In genomic region chr17:8124350-8125195, GRCh38 we compare ENCODE assay signal across 8 cellular contexts. TPM values are rescaled to one million over a fixed set of nuclear protein-coding genes. Genes with fewer than 3 reads are reported as not detected.
DNase-seq lines count a peak whose midpoint lies in the region; ATAC-seq and TF ChIP-seq lines count a peak whose summit lies in the region.

No MANE protein-coding gene starts in this region.

- H3K79me2 ChIP-seq in GM23248 (ENCODE audit: insufficient read depth): no peaks in the 10 kb centered on the region

- peaks cover 59% of the 10 kb centered on the region for H3K4me1 Mint-ChIP-seq in T-helper 17 cell

- H3K27ac ChIP-seq in 22Rv1: peak overlapping the region; percentile 91
- no peak overlapping the region for H3K27ac ChIP-seq in GM23248
- H3K27ac ChIP-seq in esophagus muscularis mucosa (replicated peaks in 1 of 4): no peak overlapping the region
- no peak overlapping the region for H3K27ac ChIP-seq in gastrocnemius medialis

- peaks cover 19% of the 10 kb centered on the region for H3F3A ChIP-seq in GM23248 (ENCODE audit: insufficient read depth)

- intact Hi-C loops in esophagus muscularis mucosa (cut with DNase I) (no loop called here), gastrocnemius medialis (cut with DNase I; ENCODE audit: low total_unique reads) (no loop called here)

- H4K20me1 ChIP-seq in GM23248 (ENCODE audit: insufficient read depth): no peaks in the 10 kb centered on the region

- peaks cover 42% of the 10 kb centered on the region for H3K27me3 Mint-ChIP-seq in T-helper 17 cell

- H3K27me3 ChIP-seq in GM23248 (replicated peaks; ENCODE audit: insufficient read depth): no peaks in the 10 kb centered on the region
- H3K27me3 ChIP-seq in esophagus muscularis mucosa: peaks cover 10 to 70% (median 39%) of the 10 kb centered on the region in 4 donors
- H3K27me3 ChIP-seq in gastrocnemius medialis: peaks cover 31 to 44% (median 37%) of the 10 kb centered on the region in 3 donors

- peaks cover 3% of the 10 kb centered on the region for H3K36me3 Mint-ChIP-seq in T-helper 17 cell (ENCODE audit: low read depth)

- ATAC-seq in T-helper 17 cell (no peak), gastrocnemius medialis (no peak)

- TF ChIP-seq POLR2A in esophagus muscularis mucosa (IDR thresholded peaks at IDR 0.05; ENCODE audit: low read depth) (no peak), gastrocnemius medialis (IDR thresholded peaks at IDR 0.05) (no peak)

- H3K36me3 ChIP-seq in GM23248 (ENCODE audit: low read depth) (no peaks in the 10 kb centered on the region), esophagus muscularis mucosa (no peaks in the 10 kb centered on the region), gastrocnemius medialis (no peaks in the 10 kb centered on the region)

- no peaks in the 10 kb centered on the region for H3K9me3 ChIP-seq in GM23248 (ENCODE audit: low read depth)
- H3K9me3 ChIP-seq in T-helper 17 cell (ENCODE audit: control insufficient read depth, low read length, poor library complexity, severe bottlenecking): no peaks in the 10 kb centered on the region
- no peaks in the 10 kb centered on the region for H3K9me3 ChIP-seq in esophagus muscularis mucosa
- H3K9me3 ChIP-seq in gastrocnemius medialis: no peaks in the 10 kb centered on the region

- H3K4me3 ChIP-seq in GM23248 (peak overlapping the region; percentile 75), esophagus muscularis mucosa (peak overlapping the region; percentile 54 to 79 (median 71)), gastrocnemius medialis (peak overlapping the region in 3 of 4 donors; percentile 63 to 78 (median 71))

- peak; percentile 63 for DNase-seq in GM23248
- no peak for DNase-seq in T-helper 17 cell
- DNase-seq in esophagus muscularis mucosa (ENCODE audit: extremely low spot score): no peak
- DNase-seq in gastrocnemius medialis: no peak
- no peak for DNase-seq in CD1c-positive myeloid dendritic cell (ENCODE audit: extremely low spot score)
- no peak for DNase-seq in NCI-H2227 (lab: John Stamatoyannopoulos, UW; ENCODE audit: unreplicated experiment)
- DNase-seq in LoVo (ENCODE audit: low spot score): no peak

- no peak overlapping the region for H3K9ac ChIP-seq in GM23248

- WGBS in GM23248 (ENCODE audit: low coverage in 1 of 2, low lambda C conversion rate in 2 of 2, missing lambda C conversion rate in 2 of 2), 2 experiments: 5% methylated on average over 24 of the region's 24 CpGs
- 6% methylated on average over 19 of the region's 24 CpGs for WGBS in esophagus muscularis mucosa

- no peak for TF ChIP-seq CTCF in 22Rv1 (IDR thresholded peaks at IDR 0.05)
- no peak for TF ChIP-seq CTCF in esophagus muscularis mucosa (IDR thresholded peaks at IDR 0.05)
- no peak for TF ChIP-seq CTCF in gastrocnemius medialis (IDR thresholded peaks at IDR 0.05 in 4 of 5, conservative IDR thresholded peaks at IDR 0.05 in 1 of 5)

- peak overlapping the region; percentile 99 for H3K27ac Mint-ChIP-seq in T-helper 17 cell

- H3K4me1 ChIP-seq in GM23248 (ENCODE audit: insufficient read depth) (peaks cover 22% of the 10 kb centered on the region), esophagus muscularis mucosa (peaks cover 65 to 80% (median 79%) of the 10 kb centered on the region in 4 donors), gastrocnemius medialis (peaks cover 58 to 63% of the 10 kb centered on the region in 2 donors)

- peak overlapping the region; percentile 97 for H3K4me3 Mint-ChIP-seq in T-helper 17 cell

- H3K9me2 ChIP-seq in GM23248 (ENCODE audit: insufficient read depth): no peaks in the 10 kb centered on the region

- in situ Hi-C loops in GM23248 (cut with MboI) (no loop called here), gastrocnemius medialis (cut with MboI; ENCODE audit: low sequenced_read_pairs in 4 of 4) (loop anchor here in 2 of 4 donors (10.0 kb wide), 2 partner anchors 50 to 60 kb away; partner anchors contain the start of gene TMEM107 (in 1 of the 2))

- H3K4me2 ChIP-seq in GM23248 (ENCODE audit: unreplicated experiment): peak overlapping the region; percentile 96

- H2AFZ ChIP-seq in GM23248: peak overlapping the region; percentile 62

- TF ChIP-seq EP300 in esophagus muscularis mucosa (IDR thresholded peaks at IDR 0.05): no peak

RNA-seq across cellular contexts. Expression of gene HES7, which starts 0.7 kb away (rescaled TPM):
- total RNA-seq in GM23248 (2014; rRNA removed; shearing (Covaris generic)): not detected in 2 replicates
- not detected in 2 replicates for polyA plus RNA-seq in GM23248 (2016; fragmentation: Nextera tagmentation; extraction: Ambion mirVana)
- not detected for total RNA-seq in T-helper 17 cell
- total RNA-seq in esophagus muscularis mucosa: 1 to 10 TPM in 1 of 4 donors, not detected in 3; 1.4 TPM
- not detected for total RNA-seq in gastrocnemius medialis

RNA-seq across cellular contexts. Expression of gene ALOXE3, which starts 6.3 kb away (rescaled TPM):
- under 0.01 TPM in 1 of 2 replicates, not detected in the other for total RNA-seq in GM23248 (2014; rRNA removed; shearing (Covaris generic))
- 0.11 and 0.19 TPM in 2 replicates for polyA plus RNA-seq in GM23248 (2016; fragmentation: Nextera tagmentation; extraction: Ambion mirVana)
- not detected for total RNA-seq in T-helper 17 cell
- not detected for total RNA-seq in esophagus muscularis mucosa
- not detected for total RNA-seq in gastrocnemius medialis

RNA-seq across cellular contexts. Expression of gene PER1, which starts 27.6 kb away (rescaled TPM):
- total RNA-seq in GM23248 (2014; rRNA removed; shearing (Covaris generic)): 4.4 and 5.1 TPM in 2 replicates
- 5.3 and 5.9 TPM in 2 replicates for polyA plus RNA-seq in GM23248 (2016; fragmentation: Nextera tagmentation; extraction: Ambion mirVana)
- total RNA-seq in T-helper 17 cell: 1,000 to 10,000 TPM; 1,926 to 2,038 TPM
- total RNA-seq in esophagus muscularis mucosa: 100 to 1,000 TPM; 127 to 263 (median 168) TPM
- 100 to 1,000 TPM; 105 to 263 (median 164) TPM for total RNA-seq in gastrocnemius medialis

RNA-seq across cellular contexts. Expression of gene ALOX12B, which starts 37.1 kb away (rescaled TPM):
- total RNA-seq in GM23248 (2014; rRNA removed; shearing (Covaris generic)): not detected in 2 replicates
- not detected in 2 replicates for polyA plus RNA-seq in GM23248 (2016; fragmentation: Nextera tagmentation; extraction: Ambion mirVana)
- total RNA-seq in T-helper 17 cell: not detected
- not detected for total RNA-seq in esophagus muscularis mucosa
- not detected for total RNA-seq in gastrocnemius medialis

RNA-seq across cellular contexts. Expression of gene VAMP2, which starts 38.2 kb away (rescaled TPM):
- 6.2 and 6.5 TPM in 2 replicates for total RNA-seq in GM23248 (2014; rRNA removed; shearing (Covaris generic))
- 25.5 and 27.1 TPM in 2 replicates for polyA plus RNA-seq in GM23248 (2016; fragmentation: Nextera tagmentation; extraction: Ambion mirVana)
- total RNA-seq in T-helper 17 cell (100 to 1,000 TPM; 209 to 252 TPM), esophagus muscularis mucosa (10 to 100 TPM; 23.7 to 36.4 (median 33.0) TPM), gastrocnemius medialis (10 to 100 TPM; 10.9 to 37.0 (median 25.7) TPM)

Comparison
In these comparisons a context has a peak if more than half of its experiments do, and no peak if none do; other contexts are left out.
1. RNA of gene PER1, which starts 27.6 kb away (total RNA-seq): 1,926 to 2,038 TPM in T-helper 17 cell, 127 to 263 TPM in esophagus muscularis mucosa and 105 to 263 TPM in gastrocnemius medialis; 4.4 to 5.1 TPM in GM23248; every median in the first group is over 10 times any median in the second.
2. Peak in every context shown above with its lines, with median percentiles within 50 percentile points of each other: H3K4me3 ChIP-seq.